Comparison of ENCODE assay signal across 1 cellular context in genomic region chr22:31083923-31084810, GRCh38.
TF ChIP-seq lines count a peak whose summit lies in the region.

No MANE protein-coding gene starts in this region.

TF ChIP-seq in GM23338, 12 proteins besides CTCF, POLR2A, EP300 and RAD21:
- no peak for TF ChIP-seq ZNF462 (CRISPR knock-in tag; IDR thresholded peaks at IDR 0.05)
- no peak for TF ChIP-seq EZH2phosphoT487 (IDR thresholded peaks at IDR 0.05; ENCODE audit: unreplicated experiment)
- no peak for TF ChIP-seq JUNB (IDR thresholded peaks at IDR 0.05; ENCODE audit: unreplicated experiment)
- no peak for TF ChIP-seq REST (IDR thresholded peaks at IDR 0.05; ENCODE audit: unreplicated experiment)
- TF ChIP-seq ZNF331 (CRISPR knock-in tag; IDR thresholded peaks at IDR 0.05; ENCODE audit: low read depth): no peak
- TF ChIP-seq POLR2AphosphoS5 (IDR thresholded peaks at IDR 0.05; ENCODE audit: low read depth): no peak
- TF ChIP-seq ETS1 (IDR thresholded peaks at IDR 0.05): no peak
- TF ChIP-seq CREB1 (CRISPR knock-in tag; IDR thresholded peaks at IDR 0.05; ENCODE audit: low read depth): no peak
- no peak for TF ChIP-seq STAT1 (IDR thresholded peaks at IDR 0.05; ENCODE audit: unreplicated experiment)
- TF ChIP-seq EZH2 (IDR thresholded peaks at IDR 0.05; ENCODE audit: low read depth, unreplicated experiment): no peak
- TF ChIP-seq NANOG (IDR thresholded peaks at IDR 0.05; ENCODE audit: borderline replicate concordance): no peak
- TF ChIP-seq ZNF114 (CRISPR knock-in tag; IDR thresholded peaks at IDR 0.05): no peak
